ENCODE assay signal across 9 cellular contexts in the genomic region with DNA sequence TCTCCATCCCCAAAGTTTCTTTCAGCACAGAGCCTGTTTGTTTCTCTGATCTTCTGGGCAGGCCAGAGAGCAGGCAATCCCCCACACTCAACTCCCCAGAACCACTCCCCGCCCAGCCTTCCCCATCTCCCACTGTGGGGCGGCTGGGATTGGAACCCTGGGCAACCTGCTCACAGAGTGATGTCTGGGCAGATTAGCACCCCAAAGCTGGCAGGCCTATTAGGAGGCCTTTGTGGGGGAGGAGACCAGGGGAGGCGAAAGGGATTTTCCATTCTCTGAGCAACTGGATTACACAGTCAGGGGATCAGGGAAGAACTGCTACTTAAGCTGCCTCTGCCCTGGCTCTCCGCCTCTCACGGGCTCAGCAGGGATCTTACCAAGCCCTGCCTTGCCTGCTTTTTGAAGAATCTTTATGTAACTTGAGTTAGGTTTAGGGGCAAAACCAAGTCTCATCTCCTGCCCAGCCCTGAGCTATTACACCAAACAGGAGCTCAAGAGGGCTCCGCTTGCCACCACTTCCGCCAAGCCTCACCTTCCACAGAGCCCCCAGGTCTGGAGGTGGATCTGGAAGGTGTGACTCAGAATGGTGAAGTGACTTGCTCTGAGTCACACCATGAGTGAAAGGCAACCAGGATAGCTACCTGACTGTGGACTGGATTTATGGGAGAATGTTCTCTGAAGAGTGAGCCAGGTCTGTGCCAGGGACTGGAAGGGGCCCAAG. TPM values are rescaled to one million over a fixed set of nuclear protein-coding genes. Genes with fewer than 3 reads are reported as not detected.
DNase-seq lines count a peak whose midpoint lies in the region; ATAC-seq and TF ChIP-seq lines count a peak whose summit lies in the region.
"Had no signal": no experiment of that assay in that cellular context is flagged by ENCODE, and none has a peak within 500 bp of the region (broad histone marks: within the 10 kb centered on the region; RNA-seq: fewer than 3 reads in every experiment).

No MANE protein-coding gene starts in this region.

- H3K4me2 ChIP-seq in IMR-90 (ENCODE audit: low read depth, low read length): no peak overlapping the region

- H2BK15ac ChIP-seq in IMR-90 (ENCODE audit: low read depth, low read length): no peak overlapping the region

- H3K36me3 Mint-ChIP-seq in activated CD4-positive, alpha-beta memory T cell treated with anti-CD3 and anti-CD28 coated beads, Interleukin-2, amount 10 ng/mL, durations not matched to agents 7 days and 5 days (ENCODE audit: low read depth): no peaks in the 10 kb centered on the region

- H3K27me3 ChIP-seq in IMR-90 (ENCODE audit: control insufficient read depth, insufficient read depth, low read length): peaks cover 54% of the 10 kb centered on the region

- H4K8ac ChIP-seq in IMR-90 (ENCODE audit: low read depth in 2 of 2, low read length in 2 of 2): no peak overlapping the region

- TF ChIP-seq POLR2A in IMR-90 (IDR thresholded peaks at IDR 0.05; ENCODE audit: low read depth, low read length) (no peak), GM18505 (IDR thresholded peaks at IDR 0.05; ENCODE audit: borderline replicate concordance, extremely low read depth, insufficient read depth, insufficient read length) (no peak)

- no peak overlapping the region for H2AK5ac ChIP-seq in IMR-90 (ENCODE audit: low read depth, low read length)

- TF ChIP-seq RAD21 in IMR-90 (IDR thresholded peaks at IDR 0.05; ENCODE audit: low read length): no peak

- in situ Hi-C loops in IMR-90 (cut with MboI; ENCODE audit: low sequenced_read_pairs): no loop called here

- no peak overlapping the region for H3K4me3 Mint-ChIP-seq in activated CD4-positive, alpha-beta memory T cell treated with anti-CD3 and anti-CD28 coated beads, Interleukin-2, amount 10 ng/mL, durations not matched to agents 7 days and 5 days

- no peak overlapping the region for H3K27ac Mint-ChIP-seq in activated CD4-positive, alpha-beta memory T cell treated with anti-CD3 and anti-CD28 coated beads, Interleukin-2, amount 10 ng/mL, durations not matched to agents 7 days and 5 days

- no TSS peak for BruUV-seq in IMR-90 (replicated peaks; lab: Mats Ljungman, UMichigan)

- no peak overlapping the region for H3K9ac ChIP-seq in IMR-90 (ENCODE audit: low read depth, low read length)

- no peak overlapping the region for H2BK5ac ChIP-seq in IMR-90 (ENCODE audit: low read depth, low read length, poor library complexity, severe bottlenecking)

- H3K9me3 ChIP-seq in IMR-90 (ENCODE audit: control insufficient read depth, insufficient read depth, low read length): no peaks in the 10 kb centered on the region

- H3K4me1 Mint-ChIP-seq in activated CD4-positive, alpha-beta memory T cell treated with anti-CD3 and anti-CD28 coated beads, Interleukin-2, amount 10 ng/mL, durations not matched to agents 7 days and 5 days: peaks cover 11% of the 10 kb centered on the region

- no peaks in the 10 kb centered on the region for H3K9me1 ChIP-seq in IMR-90 (ENCODE audit: insufficient read depth, low read length)

- TF ChIP-seq CTCF in IMR-90 (conservative IDR thresholded peaks at IDR 0.05; ENCODE audit: low read depth, low read length): no peak

- H3K18ac ChIP-seq in IMR-90 (ENCODE audit: low read depth, low read length): no peak overlapping the region

- no peak overlapping the region for H2AFZ ChIP-seq in IMR-90 (replicated peaks; ENCODE audit: low read length, poor library complexity)

- DNase-seq in IMR-90 (peak; percentile 61), glomerular visceral epithelial cell (ENCODE audit: extremely low spot score) (peak; percentile 95), NCI-H1417 treated with DMSO at 0.1 percent for 48 hours (lab: John Stamatoyannopoulos, UW) (no peak)
- peak; percentile 52 for DNase-seq in activated CD4-positive, alpha-beta memory T cell treated with anti-CD3 and anti-CD28 coated beads, Interleukin-2, amount 10 ng/mL, durations not matched to agents 7 days and 5 days
- peak; percentile 53 to 74 for DNase-seq in stimulated activated CD4-positive, alpha-beta T cell treated with anti-CD3 and anti-CD28 coated beads, Interleukin-4, amount 100 ng/mL, for 4 hours
- DNase-seq: hippocampal formation had no signal

- H4K91ac ChIP-seq in IMR-90 (ENCODE audit: insufficient read depth, low read depth, low read length): no peak overlapping the region

- CTCF ChIA-PET in IMR-90 (lab: Yijun Ruan, JAX): no interaction called here
- CTCF ChIA-PET in activated CD4-positive, alpha-beta memory T cell treated with anti-CD3 and anti-CD28 coated beads, Interleukin-2, amount 10 ng/mL, durations not matched to agents 7 days and 5 days (lab: Charles Lee): no interaction called here

- no peak overlapping the region for H2BK20ac ChIP-seq in IMR-90 (ENCODE audit: low read depth, low read length)

- H3K56ac ChIP-seq in IMR-90 (ENCODE audit: extremely low read depth, insufficient read depth, low read length): no peak overlapping the region

- H3K23ac ChIP-seq in IMR-90 (ENCODE audit: low read depth, low read length): no peak overlapping the region

- H3K36me3 ChIP-seq in IMR-90 (ENCODE audit: control insufficient read depth, insufficient read depth, low read length): no peaks in the 10 kb centered on the region

- dilution Hi-C loops in IMR-90 (cut with HindIII; ENCODE audit: low sequenced_read_pairs, unreplicated experiment): no loop called here

- no peaks in the 10 kb centered on the region for H3K4me1 ChIP-seq in IMR-90 (ENCODE audit: control insufficient read depth, insufficient read depth, low read length)

- H4K20me1 ChIP-seq in IMR-90 (ENCODE audit: insufficient read depth, low read length): no peaks in the 10 kb centered on the region

- WGBS in IMR-90 (ENCODE audit: extremely low coverage in 2 of 2, insufficient read length in 1 of 2), 2 experiments: no CpG with 5 or more reads among the region's 7 CpGs

- H3K9me3 Mint-ChIP-seq in activated CD4-positive, alpha-beta memory T cell treated with anti-CD3 and anti-CD28 coated beads, Interleukin-2, amount 10 ng/mL, durations not matched to agents 7 days and 5 days: no peaks in the 10 kb centered on the region

- H2BK120ac ChIP-seq in IMR-90 (ENCODE audit: low read depth, low read length): no peak overlapping the region

- no peak overlapping the region for H3K14ac ChIP-seq in IMR-90 (replicated peaks; ENCODE audit: low read depth, low read length)

- intact Hi-C loops in IMR-90 (cut with micrococcal nuclease): no loop called here

- POLR2A ChIA-PET in IMR-90 (lab: Charles Lee; ENCODE audit: unreplicated experiment): no interaction called here
- POLR2A ChIA-PET in activated CD4-positive, alpha-beta memory T cell treated with anti-CD3 and anti-CD28 coated beads, Interleukin-2, amount 10 ng/mL, durations not matched to agents 7 days and 5 days (lab: Charles Lee): interaction anchor here (1.1 kb wide), 1 partner anchor 17 kb away, joined by 3 read pairs; no protein-coding TSS in a partner anchor

- peaks cover 30% of the 10 kb centered on the region for H3K27me3 Mint-ChIP-seq in activated CD4-positive, alpha-beta memory T cell treated with anti-CD3 and anti-CD28 coated beads, Interleukin-2, amount 10 ng/mL, durations not matched to agents 7 days and 5 days

- no peak overlapping the region for H2AK9ac ChIP-seq in IMR-90 (replicated peaks; ENCODE audit: low read depth, low read length, poor library complexity)

- no peak overlapping the region for H3K27ac ChIP-seq in IMR-90 (ENCODE audit: insufficient read depth, low read length)

- H3K4ac ChIP-seq in IMR-90 (ENCODE audit: low read depth, low read length): no peak overlapping the region

- no peak for ATAC-seq in IMR-90 (ENCODE audit: low read depth)
- no peak for ATAC-seq in GM18505 (IDR thresholded peaks at IDR 0.05; ENCODE audit: unreplicated experiment)
- no peak for ATAC-seq in HG02763 (IDR thresholded peaks at IDR 0.05; ENCODE audit: unreplicated experiment)
- no peak for ATAC-seq in GM19023 (IDR thresholded peaks at IDR 0.05; ENCODE audit: unreplicated experiment)

- H3K4me3 ChIP-seq in IMR-90 (ENCODE audit: insufficient read depth, low read depth, low read length): no peak overlapping the region

- H4K5ac ChIP-seq in IMR-90 (ENCODE audit: low read depth, low read length): no peak overlapping the region

- no peaks in the 10 kb centered on the region for H3K79me1 ChIP-seq in IMR-90 (ENCODE audit: low read depth in 1 of 2, low read length in 2 of 2)

TF ChIP-seq in IMR-90, 13 proteins besides CTCF, POLR2A, EP300 and RAD21:
- no peak for TF ChIP-seq CHD1 (IDR thresholded peaks at IDR 0.05; ENCODE audit: low read depth, low read length)

RNA-seq across cellular contexts. Expression of a gene that starts 16.0 kb away (rescaled TPM):
- not detected in 2 replicates for total RNA-seq in IMR-90 (2012; rRNA removed)
- polyA plus RNA-seq in IMR-90 (2012; rRNA removed): not detected in 2 replicates
- polyA plus RNA-seq in IMR-90 (2012; cell fraction: cytosol; rRNA removed): not detected in 2 replicates
- polyA plus RNA-seq in IMR-90 (2012; cell fraction: nucleus; rRNA removed; ENCODE audit: low replicate concordance): not detected in 2 replicates
- under 1 TPM; 0.18 TPM for total RNA-seq in activated CD4-positive, alpha-beta memory T cell treated with anti-CD3 and anti-CD28 coated beads, Interleukin-2, amount 10 ng/mL, durations not matched to agents 7 days and 5 days

RNA-seq across cellular contexts. Expression of a gene that starts 27.5 kb away (rescaled TPM):
- 34.8 and 37.2 TPM in 2 replicates for total RNA-seq in IMR-90 (2012; rRNA removed)
- polyA plus RNA-seq in IMR-90 (2012; rRNA removed): 18.1 and 21.0 TPM in 2 replicates
- 7.0 and 14.1 TPM in 2 replicates for polyA plus RNA-seq in IMR-90 (2012; cell fraction: cytosol; rRNA removed)
- 6.8 and 16.3 TPM in 2 replicates for polyA plus RNA-seq in IMR-90 (2012; cell fraction: nucleus; rRNA removed; ENCODE audit: low replicate concordance)
- 10 to 100 TPM; 76.7 to 78.8 TPM for total RNA-seq in activated CD4-positive, alpha-beta memory T cell treated with anti-CD3 and anti-CD28 coated beads, Interleukin-2, amount 10 ng/mL, durations not matched to agents 7 days and 5 days
